In genomic region chr14:73462815-73463214, GRCh38 we compare ENCODE assay signal across 11 cellular contexts. TPM values are rescaled to one million over a fixed set of nuclear protein-coding genes. Genes with fewer than 3 reads are reported as not detected.
DNase-seq lines count a peak whose midpoint lies in the region; ATAC-seq and TF ChIP-seq lines count a peak whose summit lies in the region.
"Had no signal": no experiment of that assay in that cellular context is flagged by ENCODE, and none has a peak within 500 bp of the region (broad histone marks: within the 10 kb centered on the region; RNA-seq: fewer than 3 reads in every experiment).

No MANE protein-coding gene starts in this region.

- H3K9ac ChIP-seq in colonic mucosa (ENCODE audit: low read depth in 2 of 2, low read length in 2 of 2) (peak overlapping the region in 1 of 2 donors; percentile 63), mesenchymal stem cell (ENCODE audit: low read length) (peak overlapping the region; percentile 86)

- no peak overlapping the region for H2BK120ac ChIP-seq in mesenchymal stem cell (ENCODE audit: low read depth, low read length)

- H2AK5ac ChIP-seq in mesenchymal stem cell (ENCODE audit: low read length, severe bottlenecking), result no peak overlapping the region

- peak; percentile 54 for DNase-seq in right atrium auricular region (ENCODE audit: low spot score)
- DNase-seq in Right ventricle myocardium superior, result no peak
- no peak for DNase-seq in colonic mucosa
- peak; percentile 33 for DNase-seq in mesenchymal stem cell
- DNase-seq in upper lobe of right lung, result no peak
- no peak for DNase-seq in activated gamma-delta T cell (lab: John Stamatoyannopoulos, UW)
- no peak for DNase-seq in NCI-H524 (lab: John Stamatoyannopoulos, UW)
- DNase-seq: glutamatergic neuron, MM.1S had no signal

- no peak overlapping the region for H3K18ac ChIP-seq in mesenchymal stem cell (ENCODE audit: low read depth in 1 of 2, low read length in 2 of 2)

- H2BK5ac ChIP-seq in mesenchymal stem cell (ENCODE audit: low read depth, low read length, poor library complexity, severe bottlenecking), result no peak overlapping the region

- H4K91ac ChIP-seq in mesenchymal stem cell (ENCODE audit: low read length), result no peak overlapping the region

- no peaks in the 10 kb centered on the region for H3K79me1 ChIP-seq in mesenchymal stem cell (replicated peaks; ENCODE audit: low read length, poor library complexity, severe bottlenecking)

- no peaks in the 10 kb centered on the region for H3K27me3 ChIP-seq in right atrium auricular region
- H3K27me3 ChIP-seq in colonic mucosa, result no peaks in the 10 kb centered on the region
- H3K27me3 ChIP-seq in mesenchymal stem cell (ENCODE audit: control insufficient read depth in 1 of 2, insufficient read depth in 1 of 2, low read length in 2 of 2), result no peaks in the 10 kb centered on the region
- H3K27me3 ChIP-seq in upper lobe of right lung, result no peaks in the 10 kb centered on the region

- no peak overlapping the region for H3K4me3 ChIP-seq in right atrium auricular region
- peak overlapping the region; percentile 0 for H3K4me3 ChIP-seq in colonic mucosa
- H3K4me3 ChIP-seq in mesenchymal stem cell (ENCODE audit: insufficient read depth in 1 of 2, low read depth in 1 of 2, low read length in 2 of 2), result peak overlapping the region in 1 of 2 experiments; percentile 50
- H3K4me3 ChIP-seq in upper lobe of right lung, result peak overlapping the region; percentile 6

- intact Hi-C loops in Right ventricle myocardium superior (cut with DNase I) (no loop called here), colonic mucosa (cut with DNase I) (no loop called here), upper lobe of right lung (cut with DNase I) (loop anchor here (10.0 kb wide), 1 partner anchor 168 kb away; no protein-coding TSS in a partner anchor)

- H3K36me3 ChIP-seq in right atrium auricular region (no peaks in the 10 kb centered on the region), colonic mucosa (no peaks in the 10 kb centered on the region), mesenchymal stem cell (ENCODE audit: control insufficient read depth in 1 of 2, insufficient read depth in 2 of 2, low read depth in 1 of 2, low read length in 2 of 2) (no peaks in the 10 kb centered on the region), upper lobe of right lung (no peaks in the 10 kb centered on the region)

- no peak overlapping the region for H4K8ac ChIP-seq in mesenchymal stem cell (ENCODE audit: low read length)

- ATAC-seq in Right ventricle myocardium superior (ENCODE audit: poor library complexity) (no peak), upper lobe of right lung (no peak), GM21381 (IDR thresholded peaks at IDR 0.05; ENCODE audit: unreplicated experiment) (no peak)
- ATAC-seq: Panc1 had no signal

- H3K4me2 ChIP-seq in mesenchymal stem cell (ENCODE audit: low read length, poor library complexity, severe bottlenecking), result no peak overlapping the region

- 80% methylated on average over 4 of the region's 4 CpGs for WGBS in mesenchymal stem cell

- H3K9me3 ChIP-seq in right atrium auricular region, result no peaks in the 10 kb centered on the region
- H3K9me3 ChIP-seq in colonic mucosa, result no peaks in the 10 kb centered on the region
- H3K9me3 ChIP-seq in mesenchymal stem cell (ENCODE audit: control insufficient read depth, low read length), result no peaks in the 10 kb centered on the region
- H3K9me3 ChIP-seq in upper lobe of right lung, result no peaks in the 10 kb centered on the region

- H2BK15ac ChIP-seq in mesenchymal stem cell (ENCODE audit: low read depth, poor library complexity, severe bottlenecking), result no peak overlapping the region

- H3K27ac ChIP-seq in right atrium auricular region (peak overlapping the region; percentile 66 to 96), colonic mucosa (peak overlapping the region; percentile 76), mesenchymal stem cell (ENCODE audit: low read length, poor library complexity, severe bottlenecking) (no peak overlapping the region), upper lobe of right lung (peak overlapping the region; percentile 82)

- no peak overlapping the region for H3K23ac ChIP-seq in mesenchymal stem cell (ENCODE audit: low read length in 2 of 2)

- no peak overlapping the region for H3K4ac ChIP-seq in mesenchymal stem cell (ENCODE audit: low read depth in 1 of 2, low read length in 2 of 2)

- no peak overlapping the region for H2AFZ ChIP-seq in mesenchymal stem cell (ENCODE audit: low read depth, low read length)

- H2BK12ac ChIP-seq in mesenchymal stem cell (ENCODE audit: low read length in 2 of 2), result no peak overlapping the region

- no peak for TF ChIP-seq CTCF in right atrium auricular region (IDR thresholded peaks at IDR 0.05)
- TF ChIP-seq CTCF in colonic mucosa (IDR thresholded peaks at IDR 0.05), result no peak
- TF ChIP-seq CTCF in upper lobe of right lung (IDR thresholded peaks at IDR 0.05), result no peak

- H3K4me1 ChIP-seq in right atrium auricular region (peaks cover 0 to 46% of the 10 kb centered on the region in 2 donors), colonic mucosa (peaks cover 5% of the 10 kb centered on the region), mesenchymal stem cell (ENCODE audit: control insufficient read depth, insufficient read depth, low read depth, low read length) (peaks cover 2% of the 10 kb centered on the region), upper lobe of right lung (peaks cover 62% of the 10 kb centered on the region)

- no peak overlapping the region for H3K14ac ChIP-seq in mesenchymal stem cell (ENCODE audit: low read length in 2 of 2)

RNA-seq across cellular contexts. Expression of gene NUMB, which starts 4.5 kb away (rescaled TPM):
- total RNA-seq in right atrium auricular region (10 to 100 TPM; 24.6 to 31.9 TPM), Right ventricle myocardium superior (37.2 TPM), colonic mucosa (100 to 1,000 TPM in 1 of 2 donors, 10 to 100 TPM in 1; 83.1 to 116 TPM), upper lobe of right lung (139 TPM)
- polyA plus RNA-seq in mesenchymal stem cell (2013, experiment 1 of 2), result 98.9 TPM
- polyA plus RNA-seq in mesenchymal stem cell (2013, experiment 2 of 2), result 96.7 TPM

RNA-seq across cellular contexts. Expression of gene RIOX1, which starts 27.9 kb away (rescaled TPM):
- total RNA-seq in right atrium auricular region (10 to 100 TPM; 14.0 to 15.6 TPM), Right ventricle myocardium superior (7.1 TPM), colonic mucosa (10 to 100 TPM in 1 of 2 donors, 1 to 10 TPM in 1; 8.7 to 15.3 TPM), upper lobe of right lung (11.3 TPM)
- 6.5 TPM for polyA plus RNA-seq in mesenchymal stem cell (2013, experiment 1 of 2)
- 6.7 TPM for polyA plus RNA-seq in mesenchymal stem cell (2013, experiment 2 of 2)

Comparison
In these comparisons a context has a peak if more than half of its experiments do, and no peak if none do; other contexts are left out.
1. DNase-seq: peak in right atrium auricular region (single experiment) and mesenchymal stem cell (single experiment); none in Right ventricle myocardium superior (single experiment), colonic mucosa (single experiment), upper lobe of right lung (single experiment), activated gamma-delta T cell (single experiment) and NCI-H524 (0 of 2).
2. H3K4me3 ChIP-seq: peak in colonic mucosa (single experiment) and upper lobe of right lung (single experiment); none in right atrium auricular region (0 of 2).